Comparison of ENCODE assay signal across 11 cellular contexts in the genomic region with DNA sequence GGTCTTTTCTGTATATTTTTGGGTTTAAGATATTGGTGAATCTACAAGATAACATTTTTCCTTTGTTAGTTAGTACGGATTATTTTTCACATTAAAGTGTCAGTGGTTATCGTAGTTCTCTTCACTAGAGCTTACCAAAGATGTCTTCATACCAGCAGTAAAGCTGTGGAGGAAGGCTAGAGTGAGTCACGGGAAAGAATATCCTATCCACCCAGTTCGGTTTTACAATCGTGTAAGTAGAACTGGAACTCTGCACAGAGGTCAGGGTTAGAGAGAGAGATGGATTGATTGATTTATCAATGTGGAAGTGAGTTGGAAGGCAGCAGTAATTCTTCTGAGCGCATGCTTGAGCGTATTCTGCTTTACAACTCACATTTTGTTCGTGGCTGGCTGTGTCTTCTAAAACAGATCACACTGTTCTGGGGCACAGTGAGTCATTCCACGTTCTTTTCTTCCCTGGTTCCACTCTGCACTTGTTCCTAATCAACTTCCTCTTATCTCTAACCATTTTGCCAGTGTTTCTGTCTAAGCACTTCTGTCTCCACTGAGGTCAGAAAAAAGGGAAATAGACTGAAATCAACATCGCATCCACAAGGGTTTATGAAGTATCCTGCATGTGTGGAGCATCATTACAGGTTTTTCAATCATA.
DNase-seq lines count a peak whose midpoint lies in the region; ATAC-seq and TF ChIP-seq lines count a peak whose summit lies in the region.
"Had no signal": no experiment of that assay in that cellular context is flagged by ENCODE, and none has a peak within 500 bp of the region (broad histone marks: within the 10 kb centered on the region; RNA-seq: fewer than 3 reads in every experiment).

No MANE protein-coding gene starts in this region.

- DNase-seq in COLO829 (ENCODE audit: low spot score) (peak; percentile 4), PC-9 (peak; percentile 5 to 47), fibroblast of villous mesenchyme (ENCODE audit: low read depth) (peak; percentile 74), occipital lobe (lab: John Stamatoyannopoulos, UW) (peak; percentile 34), OCI-LY7 (ENCODE audit: low spot score) (no peak), NCI-H2081 treated with DMSO at 0.1 percent for 48 hours (lab: John Stamatoyannopoulos, UW) (no peak)
- DNase-seq in activated CD4-positive, CD25-positive, alpha-beta regulatory T cell treated with anti-CD3 and anti-CD28 coated beads, Interleukin-2, amount 50 U/mL, for 72 hours: no peak
- DNase-seq: activated naive CD4-positive, alpha-beta T cell treated with anti-CD3 and anti-CD28 coated beads, Interleukin-2, amount 10 ng/mL, durations not matched to agents 7 days and 5 days; COR-L47; NCI-H1436 treated with DMSO at 0.1 percent for 48 hours had no signal

- H2AFZ ChIP-seq in PC-9: no peak overlapping the region; the same call in 1 of the 2 replicates
- no peak overlapping the region for H2AFZ ChIP-seq in OCI-LY7 (ENCODE audit: low read length)

- H3K27ac ChIP-seq in PC-9 (no peak overlapping the region), OCI-LY7 (ENCODE audit: low read depth, low read length, poor library complexity, severe bottlenecking) (no peak overlapping the region)

- POLR2A ChIA-PET in PC-9 (lab: Charles Lee; ENCODE audit: unreplicated experiment) (no interaction called here), OCI-LY7 (lab: Charles Lee) (no interaction called here)

- no peaks in the 10 kb centered on the region for H3F3A ChIP-seq in PC-9 (ENCODE audit: insufficient read depth, low read depth)

- H3K4me2 ChIP-seq in PC-9: peak overlapping the region; percentile 26; the same call in 1 of the 2 replicates
- no peak overlapping the region for H3K4me2 ChIP-seq in OCI-LY7 (ENCODE audit: low read length)

- BruUV-seq in PC-9 (replicated peaks; lab: Mats Ljungman, UMichigan) (no TSS peak), OCI-LY7 (replicated peaks; lab: Mats Ljungman, UMichigan) (no TSS peak)

- H3K27me3 ChIP-seq in PC-9 (ENCODE audit: insufficient read depth, low read depth): no peaks in the 10 kb centered on the region

- TF ChIP-seq CTCF in PC-9 (conservative IDR thresholded peaks at IDR 0.05) (no peak), fibroblast of villous mesenchyme (IDR thresholded peaks at IDR 0.05; ENCODE audit: insufficient read depth, low read depth, low read length) (no peak), OCI-LY7 (conservative IDR thresholded peaks at IDR 0.05; ENCODE audit: low read length) (no peak)

- H3K9me2 ChIP-seq in PC-9 (ENCODE audit: insufficient read depth) (0 out of 2 replicates have a peak, but pooled peaks cover 5% of the 10 kb centered on the region), OCI-LY7 (ENCODE audit: insufficient read depth, low read length) (no peaks in the 10 kb centered on the region)

- no peaks in the 10 kb centered on the region for H4K20me1 ChIP-seq in PC-9 (ENCODE audit: insufficient read depth)
- no peaks in the 10 kb centered on the region for H4K20me1 ChIP-seq in OCI-LY7 (ENCODE audit: insufficient read depth, low read length)

- H3K4me1 ChIP-seq in PC-9 (replicated peaks; ENCODE audit: insufficient read depth) (0 out of 2 replicates have a peak, but pooled peaks cover 5% of the 10 kb centered on the region), OCI-LY7 (ENCODE audit: insufficient read depth, low read length, poor library complexity, severe bottlenecking) (no peaks in the 10 kb centered on the region)

- CTCF ChIA-PET in PC-9 (lab: Charles Lee) (no interaction called here), OCI-LY7 (lab: Charles Lee; ENCODE audit: unreplicated experiment) (no interaction called here)

- H3K36me3 ChIP-seq in PC-9 (ENCODE audit: low read depth) (no peaks in the 10 kb centered on the region), OCI-LY7 (ENCODE audit: insufficient read depth, low read length) (no peaks in the 10 kb centered on the region)

- H3K79me2 ChIP-seq in PC-9 (ENCODE audit: low read depth): no peaks in the 10 kb centered on the region
- H3K79me2 ChIP-seq in OCI-LY7 (ENCODE audit: insufficient read depth, low read depth, low read length): no peaks in the 10 kb centered on the region

- ATAC-seq in HG03460 (IDR thresholded peaks at IDR 0.05; ENCODE audit: unreplicated experiment): no peak

- H3K4me3 ChIP-seq in PC-9 (no peak overlapping the region), fibroblast of villous mesenchyme (ENCODE audit: low read depth, low read length) (peak overlapping the region; percentile 10), OCI-LY7 (ENCODE audit: low read depth, low read length, poor library complexity, severe bottlenecking) (no peak overlapping the region)

- intact Hi-C loops in PC-9 (cut with micrococcal nuclease; ENCODE audit: unreplicated experiment) (no loop called here), OCI-LY7 (cut with micrococcal nuclease; ENCODE audit: unreplicated experiment) (no loop called here)

- H3K9me3 ChIP-seq in PC-9 (ENCODE audit: insufficient read depth, low read depth): no peaks in the 10 kb centered on the region
- no peaks in the 10 kb centered on the region for H3K9me3 ChIP-seq in OCI-LY7 (ENCODE audit: low read length)

Comparison
In these comparisons a context has a peak if more than half of its experiments do, and no peak if none do; other contexts are left out.
1. DNase-seq: peak in COLO829 (single experiment), PC-9 (2 of 2), fibroblast of villous mesenchyme (single experiment) and occipital lobe (single experiment); none in activated CD4-positive, CD25-positive, alpha-beta regulatory T cell treated with anti-CD3 and anti-CD28 coated beads, Interleukin-2, amount 50 U/mL, for 72 hours (single experiment), OCI-LY7 (single experiment) and NCI-H2081 treated with DMSO at 0.1 percent for 48 hours (single experiment).